In the genomic region with DNA sequence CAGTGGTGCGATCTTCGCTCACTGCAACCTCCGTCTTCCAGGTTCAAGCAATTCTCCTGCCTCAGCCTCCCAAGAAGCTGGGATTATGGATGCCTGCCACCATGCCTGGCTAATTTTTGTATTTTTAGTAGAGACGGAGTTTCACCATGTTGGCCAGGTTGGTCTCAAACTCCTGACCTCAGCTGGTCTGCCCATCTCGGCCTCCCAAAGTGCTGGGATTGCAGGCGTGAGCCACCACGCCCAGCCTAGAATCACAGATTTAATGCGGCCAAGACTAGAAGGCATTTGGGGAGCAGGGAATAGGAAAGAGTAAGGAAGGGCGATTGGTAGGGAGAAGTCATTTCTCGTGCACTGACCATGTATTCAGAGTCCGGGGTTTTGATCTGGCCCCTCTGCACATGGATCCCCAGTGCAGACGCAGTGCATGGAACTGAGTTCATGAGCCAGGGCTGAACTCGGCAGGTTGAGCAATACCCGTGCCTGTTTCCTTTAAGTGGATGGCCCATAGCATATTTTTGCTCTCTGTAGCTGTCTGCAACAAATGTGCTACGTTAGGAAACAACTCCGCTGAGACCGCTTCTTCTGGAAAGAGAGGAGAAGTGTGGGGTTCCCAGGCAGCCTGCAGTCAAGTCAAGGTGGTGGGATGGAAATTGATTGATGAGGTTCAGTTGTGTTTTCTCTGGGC, we compare ENCODE assay signal across 15 cellular contexts. TPM values are rescaled to one million over a fixed set of nuclear protein-coding genes. Genes with fewer than 3 reads are reported as not detected.
DNase-seq lines count a peak whose midpoint lies in the region; ATAC-seq and TF ChIP-seq lines count a peak whose summit lies in the region.
"Had no signal": no experiment of that assay in that cellular context is flagged by ENCODE, and none has a peak within 500 bp of the region (broad histone marks: within the 10 kb centered on the region; RNA-seq: fewer than 3 reads in every experiment).

No MANE protein-coding gene starts in this region.

- H3K9me3 ChIP-seq in right lobe of liver: no peaks in the 10 kb centered on the region
- H3K9me3 ChIP-seq in suprapubic skin: no peaks in the 10 kb centered on the region

- H3K27me3 ChIP-seq in right lobe of liver (no peaks in the 10 kb centered on the region), suprapubic skin (peaks cover 41% of the 10 kb centered on the region)

- DNase-seq in NB4 (ENCODE audit: low read depth) (peak; percentile 42), chondrocyte (ENCODE audit: low spot score) (peak; percentile 28), right lobe of liver (peak in 1 of 3 donors; percentile 66), suprapubic skin (ENCODE audit: low spot score in 2 of 2) (peak; percentile 22 to 29), COLO668 (lab: John Stamatoyannopoulos, UW; ENCODE audit: unreplicated experiment) (no peak)
- DNase-seq: CD8-positive, alpha-beta T cell; Kasumi-1; NCI-H1048; NCI-H2107; NCI-H345; NCI-H526 treated with DMSO at 0.1 percent for 48 hours; OCI-M1 had no signal

- no peak overlapping the region for H3K27ac Mint-ChIP-seq in chondrocyte (ENCODE audit: unreplicated experiment)
- H3K27ac Mint-ChIP-seq: CD8-positive, alpha-beta T cell had no signal

- H3K4me1 Mint-ChIP-seq in chondrocyte (ENCODE audit: low read depth): peaks cover 4% of the 10 kb centered on the region

- no peaks in the 10 kb centered on the region for H3K9me3 Mint-ChIP-seq in chondrocyte (ENCODE audit: low read depth)
- H3K9me3 Mint-ChIP-seq: CD8-positive, alpha-beta T cell had no signal

- peak; percentile 5 to 52 (median 44) for ATAC-seq in right lobe of liver
- ATAC-seq in HG03342 (IDR thresholded peaks at IDR 0.05; ENCODE audit: unreplicated experiment): no peak
- ATAC-seq in HG03565 (IDR thresholded peaks at IDR 0.05; ENCODE audit: unreplicated experiment): no peak
- ATAC-seq: CD8-positive, alpha-beta T cell had no signal

- H3K36me3 ChIP-seq in right lobe of liver (no peaks in the 10 kb centered on the region), suprapubic skin (no peaks in the 10 kb centered on the region)

- H3K4me1 ChIP-seq in right lobe of liver: peaks cover 0 to 58% (median 25%) of the 10 kb centered on the region in 4 donors
- peaks cover 15% of the 10 kb centered on the region for H3K4me1 ChIP-seq in suprapubic skin

- H3K36me3 Mint-ChIP-seq in chondrocyte (ENCODE audit: low read depth): no peaks in the 10 kb centered on the region
- H3K36me3 Mint-ChIP-seq: CD8-positive, alpha-beta T cell had no signal

- intact Hi-C loops in right lobe of liver (cut with DNase I): loop anchor here in 1 of 2 donors (10.0 kb wide), 1 partner anchor 83 kb away; no protein-coding TSS in a partner anchor

- H3K27me3 Mint-ChIP-seq in chondrocyte (ENCODE audit: low read depth): peaks cover 68% of the 10 kb centered on the region

- H3K4me3 ChIP-seq in NB4 (ENCODE audit: low read depth, low read length): no peak overlapping the region
- H3K4me3 ChIP-seq in right lobe of liver: no peak overlapping the region
- H3K4me3 ChIP-seq in suprapubic skin: no peak overlapping the region
- H3K4me3 ChIP-seq: SK-N-MC had no signal

- H3K4me3 Mint-ChIP-seq in chondrocyte (ENCODE audit: unreplicated experiment): no peak overlapping the region
- H3K4me3 Mint-ChIP-seq: CD8-positive, alpha-beta T cell had no signal

- no peak for TF ChIP-seq POLR2A in NB4 (IDR thresholded peaks at IDR 0.05; ENCODE audit: extremely low read depth, insufficient read length)
- TF ChIP-seq POLR2A in right lobe of liver (IDR thresholded peaks at IDR 0.05): no peak
- TF ChIP-seq POLR2A in suprapubic skin (IDR thresholded peaks at IDR 0.05): no peak

- WGBS in right lobe of liver (ENCODE audit: insufficient coverage, low coverage, low lambda C conversion rate, missing lambda C conversion rate): 68% methylated on average over 16 of the region's 17 CpGs
- 84% methylated on average over 17 of the region's 17 CpGs for WGBS in suprapubic skin

- TF ChIP-seq CTCF in NB4 (IDR thresholded peaks at IDR 0.05; ENCODE audit: low read depth, low read length) (no peak), chondrocyte (IDR thresholded peaks at IDR 0.05) (no peak), right lobe of liver (IDR thresholded peaks at IDR 0.05) (no peak), suprapubic skin (IDR thresholded peaks at IDR 0.05) (no peak)

- H3K27ac ChIP-seq in right lobe of liver: peak overlapping the region in 1 of 3 donors; percentile 3
- no peak overlapping the region for H3K27ac ChIP-seq in suprapubic skin
- H3K27ac ChIP-seq: SK-N-MC had no signal

- TF ChIP-seq EP300 in suprapubic skin (IDR thresholded peaks at IDR 0.05): no peak

RNA-seq across cellular contexts. Expression of gene HMCN2, which starts 3.4 kb away (rescaled TPM):
- total RNA-seq in chondrocyte: 0.05 to 0.36 TPM (median 0.10 TPM) in 3 replicates
- total RNA-seq in right lobe of liver: 1 to 10 TPM in 4 of 6 experiments, under 1 TPM in 2; 0.31 to 2.0 (median 1.1) TPM
- 1 to 10 TPM; 1.3 to 6.3 (median 3.5) TPM for total RNA-seq in suprapubic skin
- total RNA-seq: CD8-positive, alpha-beta T cell had no signal

Comparison
In these comparisons a context has a peak if more than half of its experiments do, and no peak if none do; other contexts are left out.
1. ATAC-seq: peak in right lobe of liver (4 of 4); none in HG03342 (single experiment) and HG03565 (single experiment).